Comparison of ENCODE assay signal across 8 cellular contexts in the genomic region with DNA sequence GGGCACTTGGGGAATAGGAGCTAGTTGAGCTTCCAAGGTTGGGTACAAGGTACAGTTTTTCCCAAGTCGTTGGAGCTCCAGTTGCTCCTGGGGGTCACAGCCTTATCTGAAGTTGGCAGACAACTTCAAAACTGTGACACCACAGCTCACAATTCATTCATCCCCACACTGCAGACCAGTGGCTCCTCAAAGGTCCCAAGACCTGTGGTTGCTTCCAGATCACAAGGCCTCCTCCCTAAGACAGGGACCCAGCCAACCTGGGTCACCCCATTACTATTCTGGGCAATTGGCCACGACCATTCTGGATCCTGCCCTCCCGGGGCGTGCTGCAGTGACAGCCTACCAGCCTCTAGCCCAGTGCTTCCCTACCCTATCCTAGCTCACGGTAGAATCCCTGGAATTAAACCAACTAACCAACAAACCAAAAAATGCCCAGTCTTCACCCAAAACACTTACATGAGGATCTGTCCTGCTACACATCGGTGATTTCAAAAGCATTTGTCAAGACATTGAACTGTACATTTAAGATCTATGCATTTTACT. TPM values are rescaled to one million over a fixed set of nuclear protein-coding genes. Genes with fewer than 3 reads are reported as not detected.
DNase-seq lines count a peak whose midpoint lies in the region; ATAC-seq and TF ChIP-seq lines count a peak whose summit lies in the region.

No MANE protein-coding gene starts in this region.

- H3K36me3 ChIP-seq in fibroblast of lung (ENCODE audit: control insufficient read depth, insufficient read depth, low read length), result peaks cover 2% of the 10 kb centered on the region

- in situ Hi-C loops in SK-MEL-5 (cut with HindIII; ENCODE audit: low pct_unique_long_range_greater_than_20kb, low sequenced_read_pairs), result no loop called here

- peaks cover 26% of the 10 kb centered on the region for H3K4me1 ChIP-seq in fibroblast of lung (ENCODE audit: control insufficient read depth, extremely low read depth, insufficient read depth, low read length)

- peak overlapping the region; percentile 73 for H3K4me2 ChIP-seq in fibroblast of lung (ENCODE audit: extremely low read depth, insufficient read depth, low read length)

- H4K20me1 ChIP-seq in fibroblast of lung (ENCODE audit: control insufficient read depth, extremely low read depth, insufficient read depth, low read length), result no peaks in the 10 kb centered on the region

- ATAC-seq in GM19452 (IDR thresholded peaks at IDR 0.05; ENCODE audit: unreplicated experiment) (no peak), GM21526 (IDR thresholded peaks at IDR 0.05; ENCODE audit: low FRiP score, unreplicated experiment) (no peak)

- TF ChIP-seq CTCF in fibroblast of lung (conservative IDR thresholded peaks at IDR 0.05 in 1 of 2, IDR thresholded peaks at IDR 0.05 in 1 of 2; ENCODE audit: low read depth in 1 of 2, low read length in 2 of 2), result no peak

- H3K9me3 ChIP-seq in fibroblast of lung (ENCODE audit: control insufficient read depth, insufficient read depth, low read depth, low read length), result no peaks in the 10 kb centered on the region

- no peaks in the 10 kb centered on the region for H3K9me3 Mint-ChIP-seq in T-helper 1 cell treated with Interleukin-12 subunit alpha and Interleukin-12 subunit beta and Interleukin-4 antibody, amounts not matched to agents 30 μg/mL and 1 μg/mL, for 36 hours

- H3K27me3 Mint-ChIP-seq in T-helper 1 cell treated with Interleukin-12 subunit alpha and Interleukin-12 subunit beta and Interleukin-4 antibody, amounts not matched to agents 30 μg/mL and 1 μg/mL, for 36 hours (ENCODE audit: low read depth), result no peaks in the 10 kb centered on the region

- peaks cover 31% of the 10 kb centered on the region for H3K4me1 Mint-ChIP-seq in T-helper 1 cell treated with Interleukin-12 subunit alpha and Interleukin-12 subunit beta and Interleukin-4 antibody, amounts not matched to agents 30 μg/mL and 1 μg/mL, for 36 hours (ENCODE audit: low read depth)

- no peaks in the 10 kb centered on the region for H3K27me3 ChIP-seq in fibroblast of lung (ENCODE audit: control insufficient read depth, insufficient read depth, low read length)

- peak overlapping the region; percentile 64 for H3K27ac ChIP-seq in fibroblast of lung (ENCODE audit: insufficient read depth, low read length)

- H3K36me3 Mint-ChIP-seq in T-helper 1 cell treated with Interleukin-12 subunit alpha and Interleukin-12 subunit beta and Interleukin-4 antibody, amounts not matched to agents 30 μg/mL and 1 μg/mL, for 36 hours (ENCODE audit: low read depth), result peaks cover 18% of the 10 kb centered on the region

- H3K9ac ChIP-seq in fibroblast of lung (ENCODE audit: insufficient read depth, low read length), result peak overlapping the region; percentile 28

- DNase-seq in T-helper 1 cell (no peak), SK-MEL-5 (ENCODE audit: low read depth, low spot score) (peak; percentile 40), fibroblast of lung (ENCODE audit: low read depth in 2 of 2) (no peak), renal cortical epithelial cell (ENCODE audit: low read depth) (peak; percentile 15), NCI-H1092 (lab: John Stamatoyannopoulos, UW) (no peak)

- peak overlapping the region; percentile 91 for H3K4me3 Mint-ChIP-seq in T-helper 1 cell treated with Interleukin-12 subunit alpha and Interleukin-12 subunit beta and Interleukin-4 antibody, amounts not matched to agents 30 μg/mL and 1 μg/mL, for 36 hours

- H2AFZ ChIP-seq in fibroblast of lung (ENCODE audit: low read length), result peak overlapping the region; percentile 70

- H3K27ac Mint-ChIP-seq in T-helper 1 cell treated with Interleukin-12 subunit alpha and Interleukin-12 subunit beta and Interleukin-4 antibody, amounts not matched to agents 30 μg/mL and 1 μg/mL, for 36 hours, result peak overlapping the region; percentile 93

- peaks cover 30% of the 10 kb centered on the region for H3K79me2 ChIP-seq in fibroblast of lung (ENCODE audit: control insufficient read depth, insufficient read depth, low read length)

- H3K4me3 ChIP-seq in fibroblast of lung (replicated peaks in 1 of 4; ENCODE audit: control extremely low read depth in 1 of 4, insufficient read depth in 1 of 4, low read depth in 3 of 4, low read length in 4 of 4), result peak overlapping the region; percentile 19 to 69 (median 47)

RNA-seq across cellular contexts. Expression of gene PDXP, which starts 0.9 kb away (rescaled TPM):
- total RNA-seq in SK-MEL-5 (2014; rRNA removed; shearing (Covaris generic)), result 61.7 and 64.4 TPM in 2 replicates
- polyA plus RNA-seq in SK-MEL-5 (2015; cell fraction: cytosol; rRNA removed), result 97.0 and 101 TPM in 2 replicates
- 9.7 and 13.1 TPM in 2 replicates for polyA plus RNA-seq in SK-MEL-5 (2015; cell fraction: nucleus; rRNA removed)
- total RNA-seq in fibroblast of lung (4.0 and 5.1 TPM in 2 replicates), renal cortical epithelial cell (6.1 and 10.6 TPM in 2 replicates)
- 7.9 and 14.7 TPM in 2 replicates for polyA plus RNA-seq in fibroblast of lung
- 6.9 and 16.5 TPM in 2 replicates for polyA plus RNA-seq in fibroblast of lung (2012)
- polyA minus RNA-seq in fibroblast of lung (ENCODE audit: low replicate concordance), result 14.5 and 15.0 TPM in 2 replicates

RNA-seq across cellular contexts. Expression of gene LGALS1, which starts 17.8 kb away (rescaled TPM):
- total RNA-seq in SK-MEL-5 (2014; rRNA removed; shearing (Covaris generic)), result 978 and 1,315 TPM in 2 replicates
- 622 and 774 TPM in 2 replicates for polyA plus RNA-seq in SK-MEL-5 (2015; cell fraction: cytosol; rRNA removed)
- polyA plus RNA-seq in SK-MEL-5 (2015; cell fraction: nucleus; rRNA removed), result 90.5 and 124 TPM in 2 replicates
- total RNA-seq in fibroblast of lung, result 6,362 and 11,230 TPM in 2 replicates
- 5,090 and 5,801 TPM in 2 replicates for polyA plus RNA-seq in fibroblast of lung
- 11,602 and 14,894 TPM in 2 replicates for polyA plus RNA-seq in fibroblast of lung (2012)
- polyA minus RNA-seq in fibroblast of lung (ENCODE audit: low replicate concordance), result 14,591 and 18,200 TPM in 2 replicates
- total RNA-seq in renal cortical epithelial cell, result 761 and 4,632 TPM in 2 replicates

RNA-seq across cellular contexts. Expression of gene SH3BP1, which starts 18.2 kb away (rescaled TPM):
- total RNA-seq in SK-MEL-5 (2014; rRNA removed; shearing (Covaris generic)), result 3.9 and 5.5 TPM in 2 replicates
- polyA plus RNA-seq in SK-MEL-5 (2015; cell fraction: cytosol; rRNA removed), result 20.3 and 21.9 TPM in 2 replicates
- 20.6 and 22.3 TPM in 2 replicates for polyA plus RNA-seq in SK-MEL-5 (2015; cell fraction: nucleus; rRNA removed)
- total RNA-seq in fibroblast of lung (3.1 and 6.2 TPM in 2 replicates), renal cortical epithelial cell (5.0 and 8.1 TPM in 2 replicates)
- 2.9 and 5.5 TPM in 2 replicates for polyA plus RNA-seq in fibroblast of lung
- 7.7 and 15.2 TPM in 2 replicates for polyA plus RNA-seq in fibroblast of lung (2012)
- polyA minus RNA-seq in fibroblast of lung (ENCODE audit: low replicate concordance), result 15.3 and 34.4 TPM in 2 replicates

RNA-seq across cellular contexts. Expression of gene NOL12, which starts 28.5 kb away (rescaled TPM):
- 50.7 and 57.9 TPM in 2 replicates for total RNA-seq in SK-MEL-5 (2014; rRNA removed; shearing (Covaris generic))
- polyA plus RNA-seq in SK-MEL-5 (2015; cell fraction: cytosol; rRNA removed), result 42.4 and 57.4 TPM in 2 replicates
- polyA plus RNA-seq in SK-MEL-5 (2015; cell fraction: nucleus; rRNA removed), result 59.7 and 65.1 TPM in 2 replicates
- 12.1 and 15.4 TPM in 2 replicates for total RNA-seq in fibroblast of lung
- polyA plus RNA-seq in fibroblast of lung, result 12.8 and 26.1 TPM in 2 replicates
- 16.0 and 29.1 TPM in 2 replicates for polyA plus RNA-seq in fibroblast of lung (2012)
- polyA minus RNA-seq in fibroblast of lung (ENCODE audit: low replicate concordance), result 5.0 and 6.3 TPM in 2 replicates
- 18.1 and 19.6 TPM in 2 replicates for total RNA-seq in renal cortical epithelial cell

RNA-seq across cellular contexts. Expression of gene TRIOBP, which starts 39.2 kb away (rescaled TPM):
- 22.4 and 25.6 TPM in 2 replicates for total RNA-seq in SK-MEL-5 (2014; rRNA removed; shearing (Covaris generic))
- 55.2 and 56.9 TPM in 2 replicates for polyA plus RNA-seq in SK-MEL-5 (2015; cell fraction: cytosol; rRNA removed)
- 39.7 and 54.7 TPM in 2 replicates for polyA plus RNA-seq in SK-MEL-5 (2015; cell fraction: nucleus; rRNA removed)
- total RNA-seq in fibroblast of lung (105 and 131 TPM in 2 replicates), renal cortical epithelial cell (89.1 and 114 TPM in 2 replicates)
- 32.9 and 35.4 TPM in 2 replicates for polyA plus RNA-seq in fibroblast of lung
- 104 and 109 TPM in 2 replicates for polyA plus RNA-seq in fibroblast of lung (2012)
- polyA minus RNA-seq in fibroblast of lung (ENCODE audit: low replicate concordance), result 188 and 198 TPM in 2 replicates

Comparison
In these comparisons a context has a peak if more than half of its experiments do, and no peak if none do; other contexts are left out.
1. DNase-seq: peak in SK-MEL-5 (single experiment) and renal cortical epithelial cell (single experiment); none in T-helper 1 cell (0 of 5), fibroblast of lung (0 of 2) and NCI-H1092 (single experiment).